ENCODE assay signal across 15 cellular contexts in the genomic region with DNA sequence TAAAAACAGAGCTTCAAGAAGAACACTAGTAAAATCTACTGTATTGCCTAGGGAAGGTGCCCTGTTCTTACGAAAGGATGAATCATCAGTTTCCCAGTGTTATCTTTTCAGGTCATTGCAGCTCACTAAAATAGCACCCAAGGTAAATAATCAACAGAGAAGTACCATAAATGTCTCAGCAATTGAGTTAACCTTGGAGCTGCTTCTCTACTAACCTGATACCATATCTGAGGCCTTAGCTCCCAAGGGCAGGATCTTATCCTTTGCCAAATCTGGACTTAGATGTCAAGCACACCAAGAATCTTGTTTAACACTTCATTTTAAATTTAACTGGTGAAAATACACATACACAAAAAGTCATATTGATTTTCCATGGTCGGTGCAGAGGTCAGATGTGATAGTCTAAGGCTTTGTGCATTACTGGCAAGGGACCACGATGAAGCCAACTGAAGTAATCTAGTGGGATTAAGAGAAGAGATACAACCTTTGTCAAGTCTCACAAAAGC.
DNase-seq lines count a peak whose midpoint lies in the region; ATAC-seq and TF ChIP-seq lines count a peak whose summit lies in the region.
"Had no signal": no experiment of that assay in that cellular context is flagged by ENCODE, and none has a peak within 500 bp of the region (broad histone marks: within the 10 kb centered on the region; RNA-seq: fewer than 3 reads in every experiment).

No MANE protein-coding gene starts in this region.

- ATAC-seq in GM21423 (IDR thresholded peaks at IDR 0.05; ENCODE audit: unreplicated experiment) (peak; percentile 50), esophagus mucosa (peak; percentile 15)
- ATAC-seq: psoas muscle had no signal

- peak; percentile 79 for DNase-seq in Caki2 (ENCODE audit: low read depth)
- DNase-seq in HT-29 (ENCODE audit: low spot score), result peak; percentile 62
- DNase-seq in T-helper 2 cell, result no peak
- no peak for DNase-seq in activated CD8-positive, alpha-beta memory T cell treated with anti-CD3 and anti-CD28 coated beads for 24 hours
- DNase-seq in GM13976 (ENCODE audit: low spot score), result no peak
- no peak for DNase-seq in DMS153 treated with DMSO at 0.1 percent for 48 hours (lab: John Stamatoyannopoulos, UW; ENCODE audit: unreplicated experiment)
- DNase-seq: activated CD4-positive, alpha-beta T cell treated with anti-CD3 and anti-CD28 coated beads for 1 hour; activated naive CD4-positive, alpha-beta T cell treated with anti-CD3 and anti-CD28 coated beads, Interleukin-2, amount 50 U/mL, for 16 hours; endodermal cell; left cardiac atrium; NCI-H1436; psoas muscle; RPMI8226 had no signal

- in situ Hi-C loops in Caki2 (cut with HindIII; ENCODE audit: low pct_unique_long_range_greater_than_20kb, low sequenced_read_pairs), result no loop called here
- in situ Hi-C loops in GM13976 (cut with MboI; ENCODE audit: low sequenced_read_pairs, unreplicated experiment), result no loop called here

- no peak for TF ChIP-seq CTCF in GM13976 (IDR thresholded peaks at IDR 0.05; ENCODE audit: borderline replicate concordance, control extremely low read depth, extremely low read depth, insufficient read depth, missing control alignments)

Comparison
In these comparisons a context has a peak if more than half of its experiments do, and no peak if none do; other contexts are left out.
1. DNase-seq: peak in Caki2 (single experiment) and HT-29 (single experiment); none in T-helper 2 cell (0 of 5), activated CD8-positive, alpha-beta memory T cell treated with anti-CD3 and anti-CD28 coated beads for 24 hours (single experiment), GM13976 (single experiment) and DMS153 treated with DMSO at 0.1 percent for 48 hours (single experiment).